Comparison of ENCODE assay signal across 1 cellular context in the genomic region with DNA sequence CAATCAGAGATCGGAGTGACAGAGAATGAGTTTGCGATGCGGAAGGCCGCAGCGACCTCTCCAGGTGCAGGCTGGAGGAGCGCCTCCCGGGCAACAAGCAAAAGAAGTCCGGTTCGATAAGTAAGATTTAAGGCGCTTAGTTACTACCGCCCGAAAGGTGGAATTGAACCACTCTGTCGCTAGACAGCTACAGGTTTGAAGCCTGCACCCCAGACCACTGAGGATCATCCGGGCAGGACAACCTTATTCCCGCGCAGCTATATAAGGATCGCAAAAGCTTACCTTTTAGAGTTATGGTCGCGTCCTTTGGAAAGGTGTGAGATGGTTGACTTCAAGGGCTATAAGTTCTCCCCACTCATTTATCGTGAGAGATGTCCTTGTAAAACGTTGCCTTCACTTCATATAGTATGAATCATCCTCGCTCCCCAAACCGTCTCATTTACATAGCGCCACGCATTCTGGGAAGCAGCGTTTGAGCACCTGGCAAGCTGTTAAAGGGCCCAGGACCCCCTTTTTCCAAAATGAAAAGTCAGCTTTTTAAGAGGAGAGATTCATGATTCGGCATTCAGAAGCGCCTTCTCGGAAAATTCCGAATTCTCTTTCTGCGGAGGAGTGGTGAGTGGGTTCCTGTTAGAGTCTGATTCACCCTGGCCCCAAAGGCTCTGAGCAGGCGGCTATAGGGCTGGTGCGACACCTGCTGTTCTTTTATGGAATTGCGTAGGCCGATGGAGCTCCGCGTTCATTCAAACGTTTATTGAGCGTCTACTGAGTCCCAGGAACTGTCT.
TF ChIP-seq lines count a peak whose summit lies in the region.

No MANE protein-coding gene starts in this region.

TF ChIP-seq in HepG2, 621 proteins besides CTCF, POLR2A, EP300 and RAD21 (continues in another document):
- TF ChIP-seq MXI1 (IDR thresholded peaks at IDR 0.05; ENCODE audit: borderline replicate concordance, low read depth, low read length) (peak; percentile 66; the same call in 1 of the 3 replicates), ZNF629 (CRISPR knock-in tag; conservative IDR thresholded peaks at IDR 0.05) (peak; percentile 68), BRCA1 (CRISPR knock-in tag; IDR thresholded peaks at IDR 0.05) (peak; percentile 68; the same call in 1 of the 2 replicates), KLF12 (CRISPR knock-in tag; IDR thresholded peaks at IDR 0.05; ENCODE audit: borderline replicate concordance) (peak; percentile 43; the same call in 1 of the 2 replicates), FLYWCH1 (CRISPR knock-in tag; IDR thresholded peaks at IDR 0.05) (no peak), SRF (IDR thresholded peaks at IDR 0.05; ENCODE audit: low read depth, low read length) (0 out of 2 replicates have a peak, but pooled peaks have one; percentile 9), YEATS2 (CRISPR knock-in tag; IDR thresholded peaks at IDR 0.05; ENCODE audit: borderline replicate concordance) (peak; percentile 13; the same call in 1 of the 2 replicates), KDM1A (CRISPR knock-in tag; IDR thresholded peaks at IDR 0.05) (peak; percentile 64; the same call in 1 of the 2 replicates), ZNF343 (CRISPR knock-in tag; IDR thresholded peaks at IDR 0.05) (no peak), MYNN (CRISPR knock-in tag; IDR thresholded peaks at IDR 0.05; ENCODE audit: low read depth) (no peak; the same call in 1 of the 2 replicates), XBP1 (CRISPR knock-in tag; IDR thresholded peaks at IDR 0.05) (no peak), FOSL2 (CRISPR knock-in tag; IDR thresholded peaks at IDR 0.05) (peak; percentile 53), GFI1 (CRISPR knock-in tag; IDR thresholded peaks at IDR 0.05; ENCODE audit: borderline replicate concordance) (no peak; the same call in 1 of the 2 replicates), CBX1 (IDR thresholded peaks at IDR 0.05; ENCODE audit: low read depth) (no peak), SRSF1 (optimal IDR thresholded peaks at IDR 0.05; ENCODE audit: low read depth, low read length) (no peak), SETDB1 (CRISPR knock-in tag; IDR thresholded peaks at IDR 0.05; ENCODE audit: borderline replicate concordance) (no peak), NR1H2 (CRISPR knock-in tag; IDR thresholded peaks at IDR 0.05; ENCODE audit: borderline replicate concordance, low read depth) (no peak), MAFG (CRISPR knock-in tag; IDR thresholded peaks at IDR 0.05) (no peak)
- TF ChIP-seq, protein P1, sequence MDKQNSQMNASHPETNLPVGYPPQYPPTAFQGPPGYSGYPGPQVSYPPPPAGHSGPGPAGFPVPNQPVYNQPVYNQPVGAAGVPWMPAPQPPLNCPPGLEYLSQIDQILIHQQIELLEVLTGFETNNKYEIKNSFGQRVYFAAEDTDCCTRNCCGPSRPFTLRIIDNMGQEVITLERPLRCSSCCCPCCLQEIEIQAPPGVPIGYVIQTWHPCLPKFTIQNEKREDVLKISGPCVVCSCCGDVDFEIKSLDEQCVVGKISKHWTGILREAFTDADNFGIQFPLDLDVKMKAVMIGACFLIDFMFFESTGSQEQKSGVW (CRISPR knock-in tag; IDR thresholded peaks at IDR 0.05; ENCODE audit: borderline replicate concordance) = no peak
- TF ChIP-seq, protein P2, sequence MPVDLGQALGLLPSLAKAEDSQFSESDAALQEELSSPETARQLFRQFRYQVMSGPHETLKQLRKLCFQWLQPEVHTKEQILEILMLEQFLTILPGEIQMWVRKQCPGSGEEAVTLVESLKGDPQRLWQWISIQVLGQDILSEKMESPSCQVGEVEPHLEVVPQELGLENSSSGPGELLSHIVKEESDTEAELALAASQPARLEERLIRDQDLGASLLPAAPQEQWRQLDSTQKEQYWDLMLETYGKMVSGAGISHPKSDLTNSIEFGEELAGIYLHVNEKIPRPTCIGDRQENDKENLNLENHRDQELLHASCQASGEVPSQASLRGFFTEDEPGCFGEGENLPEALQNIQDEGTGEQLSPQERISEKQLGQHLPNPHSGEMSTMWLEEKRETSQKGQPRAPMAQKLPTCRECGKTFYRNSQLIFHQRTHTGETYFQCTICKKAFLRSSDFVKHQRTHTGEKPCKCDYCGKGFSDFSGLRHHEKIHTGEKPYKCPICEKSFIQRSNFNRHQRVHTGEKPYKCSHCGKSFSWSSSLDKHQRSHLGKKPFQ (CRISPR knock-in tag; IDR thresholded peaks at IDR 0.05; ENCODE audit: insufficient replicate concordance) = no peak
- TF ChIP-seq, protein P3, sequence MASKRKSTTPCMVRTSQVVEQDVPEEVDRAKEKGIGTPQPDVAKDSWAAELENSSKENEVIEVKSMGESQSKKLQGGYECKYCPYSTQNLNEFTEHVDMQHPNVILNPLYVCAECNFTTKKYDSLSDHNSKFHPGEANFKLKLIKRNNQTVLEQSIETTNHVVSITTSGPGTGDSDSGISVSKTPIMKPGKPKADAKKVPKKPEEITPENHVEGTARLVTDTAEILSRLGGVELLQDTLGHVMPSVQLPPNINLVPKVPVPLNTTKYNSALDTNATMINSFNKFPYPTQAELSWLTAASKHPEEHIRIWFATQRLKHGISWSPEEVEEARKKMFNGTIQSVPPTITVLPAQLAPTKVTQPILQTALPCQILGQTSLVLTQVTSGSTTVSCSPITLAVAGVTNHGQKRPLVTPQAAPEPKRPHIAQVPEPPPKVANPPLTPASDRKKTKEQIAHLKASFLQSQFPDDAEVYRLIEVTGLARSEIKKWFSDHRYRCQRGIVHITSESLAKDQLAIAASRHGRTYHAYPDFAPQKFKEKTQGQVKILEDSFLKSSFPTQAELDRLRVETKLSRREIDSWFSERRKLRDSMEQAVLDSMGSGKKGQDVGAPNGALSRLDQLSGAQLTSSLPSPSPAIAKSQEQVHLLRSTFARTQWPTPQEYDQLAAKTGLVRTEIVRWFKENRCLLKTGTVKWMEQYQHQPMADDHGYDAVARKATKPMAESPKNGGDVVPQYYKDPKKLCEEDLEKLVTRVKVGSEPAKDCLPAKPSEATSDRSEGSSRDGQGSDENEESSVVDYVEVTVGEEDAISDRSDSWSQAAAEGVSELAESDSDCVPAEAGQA (IDR thresholded peaks at IDR 0.05; ENCODE audit: low read depth) = no peak
- TF ChIP-seq, protein P3 (CRISPR knock-in tag; IDR thresholded peaks at IDR 0.05; ENCODE audit: borderline replicate concordance) = peak; percentile 34; the same call in 1 of the 2 replicates
- TF ChIP-seq, protein P4, sequence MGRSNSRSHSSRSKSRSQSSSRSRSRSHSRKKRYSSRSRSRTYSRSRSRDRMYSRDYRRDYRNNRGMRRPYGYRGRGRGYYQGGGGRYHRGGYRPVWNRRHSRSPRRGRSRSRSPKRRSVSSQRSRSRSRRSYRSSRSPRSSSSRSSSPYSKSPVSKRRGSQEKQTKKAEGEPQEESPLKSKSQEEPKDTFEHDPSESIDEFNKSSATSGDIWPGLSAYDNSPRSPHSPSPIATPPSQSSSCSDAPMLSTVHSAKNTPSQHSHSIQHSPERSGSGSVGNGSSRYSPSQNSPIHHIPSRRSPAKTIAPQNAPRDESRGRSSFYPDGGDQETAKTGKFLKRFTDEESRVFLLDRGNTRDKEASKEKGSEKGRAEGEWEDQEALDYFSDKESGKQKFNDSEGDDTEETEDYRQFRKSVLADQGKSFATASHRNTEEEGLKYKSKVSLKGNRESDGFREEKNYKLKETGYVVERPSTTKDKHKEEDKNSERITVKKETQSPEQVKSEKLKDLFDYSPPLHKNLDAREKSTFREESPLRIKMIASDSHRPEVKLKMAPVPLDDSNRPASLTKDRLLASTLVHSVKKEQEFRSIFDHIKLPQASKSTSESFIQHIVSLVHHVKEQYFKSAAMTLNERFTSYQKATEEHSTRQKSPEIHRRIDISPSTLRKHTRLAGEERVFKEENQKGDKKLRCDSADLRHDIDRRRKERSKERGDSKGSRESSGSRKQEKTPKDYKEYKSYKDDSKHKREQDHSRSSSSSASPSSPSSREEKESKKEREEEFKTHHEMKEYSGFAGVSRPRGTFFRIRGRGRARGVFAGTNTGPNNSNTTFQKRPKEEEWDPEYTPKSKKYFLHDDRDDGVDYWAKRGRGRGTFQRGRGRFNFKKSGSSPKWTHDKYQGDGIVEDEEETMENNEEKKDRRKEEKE (IDR thresholded peaks at IDR 0.05) = no peak
- TF ChIP-seq, protein P5, sequence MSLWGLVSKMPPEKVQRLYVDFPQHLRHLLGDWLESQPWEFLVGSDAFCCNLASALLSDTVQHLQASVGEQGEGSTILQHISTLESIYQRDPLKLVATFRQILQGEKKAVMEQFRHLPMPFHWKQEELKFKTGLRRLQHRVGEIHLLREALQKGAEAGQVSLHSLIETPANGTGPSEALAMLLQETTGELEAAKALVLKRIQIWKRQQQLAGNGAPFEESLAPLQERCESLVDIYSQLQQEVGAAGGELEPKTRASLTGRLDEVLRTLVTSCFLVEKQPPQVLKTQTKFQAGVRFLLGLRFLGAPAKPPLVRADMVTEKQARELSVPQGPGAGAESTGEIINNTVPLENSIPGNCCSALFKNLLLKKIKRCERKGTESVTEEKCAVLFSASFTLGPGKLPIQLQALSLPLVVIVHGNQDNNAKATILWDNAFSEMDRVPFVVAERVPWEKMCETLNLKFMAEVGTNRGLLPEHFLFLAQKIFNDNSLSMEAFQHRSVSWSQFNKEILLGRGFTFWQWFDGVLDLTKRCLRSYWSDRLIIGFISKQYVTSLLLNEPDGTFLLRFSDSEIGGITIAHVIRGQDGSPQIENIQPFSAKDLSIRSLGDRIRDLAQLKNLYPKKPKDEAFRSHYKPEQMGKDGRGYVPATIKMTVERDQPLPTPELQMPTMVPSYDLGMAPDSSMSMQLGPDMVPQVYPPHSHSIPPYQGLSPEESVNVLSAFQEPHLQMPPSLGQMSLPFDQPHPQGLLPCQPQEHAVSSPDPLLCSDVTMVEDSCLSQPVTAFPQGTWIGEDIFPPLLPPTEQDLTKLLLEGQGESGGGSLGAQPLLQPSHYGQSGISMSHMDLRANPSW (CRISPR knock-in tag; IDR thresholded peaks at IDR 0.05; ENCODE audit: borderline replicate concordance) = peak; percentile 53; the same call in 1 of the 2 replicates
- TF ChIP-seq, protein P6, sequence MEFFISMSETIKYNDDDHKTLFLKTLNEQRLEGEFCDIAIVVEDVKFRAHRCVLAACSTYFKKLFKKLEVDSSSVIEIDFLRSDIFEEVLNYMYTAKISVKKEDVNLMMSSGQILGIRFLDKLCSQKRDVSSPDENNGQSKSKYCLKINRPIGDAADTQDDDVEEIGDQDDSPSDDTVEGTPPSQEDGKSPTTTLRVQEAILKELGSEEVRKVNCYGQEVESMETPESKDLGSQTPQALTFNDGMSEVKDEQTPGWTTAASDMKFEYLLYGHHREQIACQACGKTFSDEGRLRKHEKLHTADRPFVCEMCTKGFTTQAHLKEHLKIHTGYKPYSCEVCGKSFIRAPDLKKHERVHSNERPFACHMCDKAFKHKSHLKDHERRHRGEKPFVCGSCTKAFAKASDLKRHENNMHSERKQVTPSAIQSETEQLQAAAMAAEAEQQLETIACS (CRISPR knock-in tag; IDR thresholded peaks at IDR 0.05) = peak; percentile 32; the same call in 1 of the 2 replicates
- TF ChIP-seq, protein P7, sequence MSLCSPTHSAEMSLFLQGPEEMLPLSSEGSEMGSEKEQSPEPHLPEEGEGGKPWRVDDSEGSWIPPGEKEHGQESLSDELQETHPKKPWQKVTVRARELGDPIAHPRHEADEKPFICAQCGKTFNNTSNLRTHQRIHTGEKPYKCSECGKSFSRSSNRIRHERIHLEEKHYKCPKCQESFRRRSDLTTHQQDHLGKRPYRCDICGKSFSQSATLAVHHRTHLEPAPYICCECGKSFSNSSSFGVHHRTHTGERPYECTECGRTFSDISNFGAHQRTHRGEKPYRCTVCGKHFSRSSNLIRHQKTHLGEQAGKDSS (CRISPR knock-in tag; IDR thresholded peaks at IDR 0.05; ENCODE audit: borderline replicate concordance, low read depth) = no peak
- TF ChIP-seq, protein P8, sequence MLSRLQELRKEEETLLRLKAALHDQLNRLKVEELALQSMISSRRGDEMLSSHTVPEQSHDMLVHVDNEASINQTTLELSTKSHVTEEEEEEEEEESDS (CRISPR knock-in tag; IDR thresholded peaks at IDR 0.05; ENCODE audit: borderline replicate concordance) = peak; percentile 100
- TF ChIP-seq, protein P9, sequence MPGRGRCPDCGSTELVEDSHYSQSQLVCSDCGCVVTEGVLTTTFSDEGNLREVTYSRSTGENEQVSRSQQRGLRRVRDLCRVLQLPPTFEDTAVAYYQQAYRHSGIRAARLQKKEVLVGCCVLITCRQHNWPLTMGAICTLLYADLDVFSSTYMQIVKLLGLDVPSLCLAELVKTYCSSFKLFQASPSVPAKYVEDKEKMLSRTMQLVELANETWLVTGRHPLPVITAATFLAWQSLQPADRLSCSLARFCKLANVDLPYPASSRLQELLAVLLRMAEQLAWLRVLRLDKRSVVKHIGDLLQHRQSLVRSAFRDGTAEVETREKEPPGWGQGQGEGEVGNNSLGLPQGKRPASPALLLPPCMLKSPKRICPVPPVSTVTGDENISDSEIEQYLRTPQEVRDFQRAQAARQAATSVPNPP (CRISPR knock-in tag; IDR thresholded peaks at IDR 0.05) = peak; percentile 100
